ENCODE assay signal across 9 cellular contexts in genomic region chr2:20675701-20676352, GRCh38. TPM values are rescaled to one million over a fixed set of nuclear protein-coding genes. Genes with fewer than 3 reads are reported as not detected.
DNase-seq lines count a peak whose midpoint lies in the region; ATAC-seq and TF ChIP-seq lines count a peak whose summit lies in the region.
"Had no signal": no experiment of that assay in that cellular context is flagged by ENCODE, and none has a peak within 500 bp of the region (broad histone marks: within the 10 kb centered on the region; RNA-seq: fewer than 3 reads in every experiment).

No MANE protein-coding gene starts in this region.

- H3K79me2 ChIP-seq in GM23248 (ENCODE audit: insufficient read depth) = no peaks in the 10 kb centered on the region

- peaks cover 21% of the 10 kb centered on the region for H3K27me3 ChIP-seq in GM23248 (replicated peaks; ENCODE audit: insufficient read depth)
- peaks cover 36% of the 10 kb centered on the region for H3K27me3 ChIP-seq in gastroesophageal sphincter
- H3K27me3 ChIP-seq in vagina = no peaks in the 10 kb centered on the region

- no peaks in the 10 kb centered on the region for H4K20me1 ChIP-seq in GM23248 (ENCODE audit: insufficient read depth)

- H3K4me3 Mint-ChIP-seq in IgD-negative memory B cell = peak overlapping the region in 3 of 4 donors; percentile 64 to 96 (median 70)

- H3K4me1 ChIP-seq in GM23248 (ENCODE audit: insufficient read depth) (no peaks in the 10 kb centered on the region; the same call in 1 of the 2 replicates), gastroesophageal sphincter (peaks cover 0 to 74% (median 4%) of the 10 kb centered on the region in 3 donors), vagina (peaks cover 43% of the 10 kb centered on the region)

- H3K9ac ChIP-seq in GM23248 = no peak overlapping the region

- in situ Hi-C loops in GM23248 (cut with MboI) = no loop called here

- peaks cover 31 to 51% (median 44%) of the 10 kb centered on the region in 3 donors for H3K4me1 Mint-ChIP-seq in IgD-negative memory B cell

- H2AFZ ChIP-seq in GM23248 = no peak overlapping the region

- WGBS in GM23248 (ENCODE audit: low coverage in 1 of 2, low lambda C conversion rate in 2 of 2, missing lambda C conversion rate in 2 of 2), 2 experiments = 48 to 57% methylated on average over 6 of the region's 6 CpGs
- WGBS in gastroesophageal sphincter (ENCODE audit: low coverage in 1 of 2), 2 donors = 76 to 90% methylated on average over 3 of the region's 6 CpGs

- no peak for TF ChIP-seq EP300 in gastroesophageal sphincter (IDR thresholded peaks at IDR 0.05)

- H3K36me3 Mint-ChIP-seq in IgD-negative memory B cell = peaks cover 1% of the 10 kb centered on the region

- intact Hi-C loops in vagina (cut with DNase I) = no loop called here

- DNase-seq in activated CD4-positive, CD25-positive, alpha-beta regulatory T cell treated with anti-CD3 and anti-CD28 coated beads, Interleukin-2, amount 50 U/mL, for 72 hours = no peak
- peak; percentile 47 for DNase-seq in GM23248
- no peak for DNase-seq in vagina (ENCODE audit: extremely low spot score in 2 of 2)
- DNase-seq in NCI-H2196 treated with DMSO at 0.1 percent for 48 hours (lab: John Stamatoyannopoulos, UW; ENCODE audit: unreplicated experiment) = no peak
- DNase-seq in activated CD8-positive, alpha-beta memory T cell treated with anti-CD3 and anti-CD28 coated beads, Interleukin-2, amount 50 U/mL, for 4 hours = no peak

- H3K9me3 ChIP-seq in GM23248 (ENCODE audit: low read depth) (no peaks in the 10 kb centered on the region), gastroesophageal sphincter (no peaks in the 10 kb centered on the region), vagina (no peaks in the 10 kb centered on the region)

- H3K4me3 ChIP-seq in GM23248 = no peak overlapping the region
- no peak overlapping the region for H3K4me3 ChIP-seq in gastroesophageal sphincter
- H3K4me3 ChIP-seq in vagina = peak overlapping the region in 1 of 2 donors; percentile 29

- H3K27ac Mint-ChIP-seq in IgD-negative memory B cell = peak overlapping the region; percentile 85 to 97 (median 93)

- ATAC-seq in activated CD4-positive, CD25-positive, alpha-beta regulatory T cell treated with anti-CD3 and anti-CD28 coated beads, Interleukin-2, amount 50 U/mL, for 24 hours = peak; percentile 61 to 71
- peak; percentile 3 for ATAC-seq in gastroesophageal sphincter

- TF ChIP-seq POLR2A in gastroesophageal sphincter (IDR thresholded peaks at IDR 0.05) (no peak), vagina (IDR thresholded peaks at IDR 0.05) (no peak)

- peaks cover 18% of the 10 kb centered on the region for H3K27me3 Mint-ChIP-seq in IgD-negative memory B cell

- H3K27ac ChIP-seq in GM23248 = no peak overlapping the region
- peak overlapping the region in 2 of 4 donors; percentile 61 to 65 for H3K27ac ChIP-seq in gastroesophageal sphincter
- peak overlapping the region; percentile 87 for H3K27ac ChIP-seq in vagina
- H3K27ac ChIP-seq: VCaP had no signal

- H3K36me3 ChIP-seq in GM23248 (ENCODE audit: low read depth) = no peaks in the 10 kb centered on the region
- peaks cover 0 to 12% of the 10 kb centered on the region in 2 donors for H3K36me3 ChIP-seq in gastroesophageal sphincter
- no peaks in the 10 kb centered on the region for H3K36me3 ChIP-seq in vagina

- no peak for TF ChIP-seq CTCF in gastroesophageal sphincter (IDR thresholded peaks at IDR 0.05)
- no peak for TF ChIP-seq CTCF in vagina (IDR thresholded peaks at IDR 0.05)

- H3K9me3 Mint-ChIP-seq in IgD-negative memory B cell = no peaks in the 10 kb centered on the region

- 0 out of 2 replicates have a peak, but pooled peaks cover 5% of the 10 kb centered on the region for H3F3A ChIP-seq in GM23248 (ENCODE audit: insufficient read depth)

- H3K9me2 ChIP-seq in GM23248 (ENCODE audit: insufficient read depth) = no peaks in the 10 kb centered on the region

- no peak overlapping the region for H3K4me2 ChIP-seq in GM23248 (ENCODE audit: unreplicated experiment)

RNA-seq across cellular contexts. Expression of gene GDF7, which starts 8.9 kb away (rescaled TPM):
- total RNA-seq in GM23248 (2014; rRNA removed; shearing (Covaris generic)) = not detected in 2 replicates
- polyA plus RNA-seq in GM23248 (2016; fragmentation: Nextera tagmentation; extraction: Ambion mirVana) (0.03 TPM in 1 of 2 replicates, not detected in the other), IgD-negative memory B cell (0.74 TPM)
- total RNA-seq in gastroesophageal sphincter (10 to 100 TPM in 3 of 4 donors, 1 to 10 TPM in 1; 1.2 to 19.9 (median 15.3) TPM), vagina (9.3 TPM)

RNA-seq across cellular contexts. Expression of gene HS1BP3, which starts 24.9 kb away (rescaled TPM):
- 10.5 and 17.1 TPM in 2 replicates for total RNA-seq in GM23248 (2014; rRNA removed; shearing (Covaris generic))
- polyA plus RNA-seq in GM23248 (2016; fragmentation: Nextera tagmentation; extraction: Ambion mirVana) (10.6 and 10.9 TPM in 2 replicates), IgD-negative memory B cell (27.3 TPM)
- total RNA-seq in gastroesophageal sphincter (10 to 100 TPM; 42.8 to 89.1 (median 61.4) TPM), vagina (23.1 TPM)
